ENCODE assay signal across 17 cellular contexts in the genomic region with DNA sequence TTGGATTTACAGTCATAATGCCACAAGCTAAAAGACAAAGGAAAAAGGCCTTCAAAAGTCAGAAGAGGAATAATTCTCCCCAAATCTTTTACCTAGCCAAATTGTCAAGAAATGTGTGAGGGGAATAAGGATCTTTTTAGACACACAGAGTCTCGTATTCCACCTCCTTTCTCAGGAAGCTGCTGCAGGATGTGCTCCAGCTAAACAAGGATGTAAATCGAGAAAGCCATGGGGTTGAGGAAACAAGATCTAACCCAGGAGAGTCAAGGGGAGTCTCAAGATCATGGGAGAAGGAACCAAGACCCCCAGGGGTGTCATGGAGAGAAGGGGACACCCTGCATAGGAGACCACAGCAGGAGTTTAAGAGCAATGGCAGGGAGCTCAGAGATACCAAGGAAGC.
"Had no signal": no experiment of that assay in that cellular context is flagged by ENCODE, and none has a peak within 500 bp of the region (broad histone marks: within the 10 kb centered on the region; RNA-seq: fewer than 3 reads in every experiment).

No MANE protein-coding gene starts in this region.

- H3K27me3 Mint-ChIP-seq: naive thymus-derived CD8-positive, alpha-beta T cell had no signal

- H3K4me1 ChIP-seq: esophagus squamous epithelium, foreskin keratinocyte had no signal

- DNase-seq: cortex of kidney; dorsolateral prefrontal cortex; effector memory CD4-positive, alpha-beta T cell; esophagus squamous epithelium; foreskin keratinocyte; heart left ventricle; hippocampal formation; left colon; naive thymus-derived CD8-positive, alpha-beta T cell; posterior cingulate gyrus; sigmoid colon; stimulated activated CD4-positive, alpha-beta T cell treated with anti-CD3 and anti-CD28 coated beads, Interleukin-2, amount 100 ng/mL, for 24 hours; stimulated activated CD4-positive, alpha-beta T cell treated with anti-CD3 and anti-CD28 coated beads, Interleukin-4, amount 100 ng/mL, for 4 hours; stimulated activated naive CD4-positive, alpha-beta T cell; trophoblast cell had no signal

- H3K4me3 Mint-ChIP-seq: naive thymus-derived CD8-positive, alpha-beta T cell had no signal

- H3K9me3 ChIP-seq: esophagus squamous epithelium, heart left ventricle, right atrium auricular region, sigmoid colon had no signal

- ATAC-seq: foreskin keratinocyte; left colon; naive thymus-derived CD8-positive, alpha-beta T cell had no signal

- H3K27ac ChIP-seq: dorsolateral prefrontal cortex, esophagus squamous epithelium, foreskin keratinocyte had no signal

- H3K4me3 ChIP-seq: dorsolateral prefrontal cortex, esophagus squamous epithelium, heart left ventricle, right atrium auricular region, sigmoid colon, skin epidermis had no signal

- H3K9me3 Mint-ChIP-seq: naive thymus-derived CD8-positive, alpha-beta T cell had no signal

- H3K27me3 ChIP-seq: dorsolateral prefrontal cortex, esophagus squamous epithelium, foreskin keratinocyte, heart left ventricle, right atrium auricular region, sigmoid colon had no signal
